ENCODE assay signal across 15 cellular contexts in genomic region chr6:110622912-110623578, GRCh38.
DNase-seq lines count a peak whose midpoint lies in the region; ATAC-seq, FAIRE-seq and TF ChIP-seq lines count a peak whose summit lies in the region.
"Had no signal": no experiment of that assay in that cellular context is flagged by ENCODE, and none has a peak within 500 bp of the region (broad histone marks: within the 10 kb centered on the region; RNA-seq: fewer than 3 reads in every experiment).

No MANE protein-coding gene starts in this region.

- no peak for TF ChIP-seq EP300 in A549 (IDR thresholded peaks at IDR 0.05)
- TF ChIP-seq EP300 in K562 (IDR thresholded peaks at IDR 0.05; ENCODE audit: low read length) = no peak

- CTCF ChIA-PET in A549 (lab: Yijun Ruan, JAX) (no interaction called here), IMR-90 (lab: Yijun Ruan, JAX) (interaction anchor here (0.7 kb wide), 1 partner anchor 61 kb away, joined by 3 read pairs; no protein-coding TSS in a partner anchor), K562 (lab: Yijun Ruan, JAX; ENCODE audit: low intra/inter-chr PET ratio) (no interaction called here)

- no peak for TF ChIP-seq CTCF in A549 (IDR thresholded peaks at IDR 0.05)
- no peak for TF ChIP-seq CTCF in IMR-90 (conservative IDR thresholded peaks at IDR 0.05; ENCODE audit: low read depth, low read length)
- no peak for TF ChIP-seq CTCF in K562 (IDR thresholded peaks at IDR 0.05 in 2 of 3, conservative IDR thresholded peaks at IDR 0.05 in 1 of 3; ENCODE audit: insufficient read depth in 2 of 3, low read depth in 1 of 3, low read length in 3 of 3)

- 92% methylated on average over 2 of the region's 2 CpGs for WGBS in A549 (ENCODE audit: missing lambda C conversion rate)
- no CpG with 5 or more reads among the region's 2 CpGs for WGBS in IMR-90 (ENCODE audit: extremely low coverage in 2 of 2, insufficient read length in 1 of 2), 2 experiments
- 52% methylated on average over 2 of the region's 2 CpGs for WGBS in K562 (ENCODE audit: insufficient coverage, low coverage, missing lambda C conversion rate)

- no peak overlapping the region for H3K18ac ChIP-seq in IMR-90 (ENCODE audit: low read depth, low read length)

- H2BK120ac ChIP-seq in IMR-90 (ENCODE audit: low read depth, low read length) = no peak overlapping the region

- FAIRE-seq in A549 (lab: Jason Lieb, UNC) (no peak), K562 (lab: Jason Lieb, UNC) (no peak)
- FAIRE-seq: GM19239, H54 had no signal

- no peak overlapping the region for H2BK15ac ChIP-seq in IMR-90 (ENCODE audit: low read depth, low read length)

- H3K27me3 ChIP-seq in IMR-90 (ENCODE audit: control insufficient read depth, insufficient read depth, low read length) (no peaks in the 10 kb centered on the region), K562 (ENCODE audit: control insufficient read depth in 2 of 2, insufficient read depth in 2 of 2, low read length in 2 of 2) (no peaks in the 10 kb centered on the region)
- H3K27me3 ChIP-seq: BE2C, SJSA1 had no signal

- 0 out of 3 replicates have a peak, but pooled peaks cover 8% of the 10 kb centered on the region for H3K4me1 ChIP-seq in A549
- H3K4me1 ChIP-seq in IMR-90 (ENCODE audit: control insufficient read depth, insufficient read depth, low read length) = peaks cover 5% of the 10 kb centered on the region
- H3K4me1 ChIP-seq in K562 (replicated peaks in 1 of 2; ENCODE audit: control insufficient read depth in 2 of 2, insufficient read depth in 2 of 2, low read length in 2 of 2) = peaks cover 9 to 29% of the 10 kb centered on the region in 2 experiments; a peak in 4 of 5 replicates
- H3K4me1 ChIP-seq: BE2C had no signal

- H3K4ac ChIP-seq in IMR-90 (ENCODE audit: low read depth, low read length) = no peak overlapping the region

- BruUV-seq in IMR-90 (replicated peaks; lab: Mats Ljungman, UMichigan) = no TSS peak
- BruUV-seq in K562 (replicated peaks; lab: Mats Ljungman, UMichigan) = no TSS peak

- no peak overlapping the region for H4K91ac ChIP-seq in IMR-90 (ENCODE audit: insufficient read depth, low read depth, low read length)

- TF ChIP-seq RAD21 in A549 (conservative IDR thresholded peaks at IDR 0.05 in 1 of 2, IDR thresholded peaks at IDR 0.05 in 1 of 2) (no peak), IMR-90 (IDR thresholded peaks at IDR 0.05; ENCODE audit: low read length) (no peak), K562 (CRISPR knock-in tag; conservative IDR thresholded peaks at IDR 0.05 in 1 of 2, IDR thresholded peaks at IDR 0.05 in 1 of 2) (no peak)

- no peak overlapping the region for H2AFZ ChIP-seq in IMR-90 (replicated peaks; ENCODE audit: low read length, poor library complexity)
- H2AFZ ChIP-seq in K562 (ENCODE audit: low read depth, low read length) = no peak overlapping the region

- H3K36me3 ChIP-seq in IMR-90 (ENCODE audit: control insufficient read depth, insufficient read depth, low read length) (peaks cover 5% of the 10 kb centered on the region; the same call in 1 of the 2 replicates), K562 (ENCODE audit: control insufficient read depth, insufficient read depth, low read length) (no peaks in the 10 kb centered on the region)
- H3K36me3 ChIP-seq: BE2C had no signal

- H3K4me2 ChIP-seq in A549 (no peak overlapping the region), IMR-90 (ENCODE audit: low read depth, low read length) (no peak overlapping the region), K562 (ENCODE audit: insufficient read depth, low read length) (no peak overlapping the region)

- in situ Hi-C loops in IMR-90 (cut with MboI; ENCODE audit: low sequenced_read_pairs) (no loop called here), K562 (cut with MboI) (no loop called here)

- no peak overlapping the region for H3K14ac ChIP-seq in IMR-90 (replicated peaks; ENCODE audit: low read depth, low read length)

- no peak overlapping the region for H3K23ac ChIP-seq in IMR-90 (ENCODE audit: low read depth, low read length)

- H3K56ac ChIP-seq in IMR-90 (ENCODE audit: extremely low read depth, insufficient read depth, low read length) = no peak overlapping the region

- H4K20me1 ChIP-seq in IMR-90 (ENCODE audit: insufficient read depth, low read length) (no peaks in the 10 kb centered on the region), K562 (replicated peaks; ENCODE audit: control insufficient read depth, insufficient read depth, low read length) (no peaks in the 10 kb centered on the region)

- DNase-seq in A549 (ENCODE audit: low read depth in 1 of 2, low spot score in 1 of 2) (no peak), IMR-90 (no peak), K562 (ENCODE audit: extremely low read depth in 1 of 4, low spot score in 3 of 4) (no peak), kidney tubule cell (ENCODE audit: low spot score) (peak; percentile 41), NCI-H1105 (lab: John Stamatoyannopoulos, UW) (no peak), NCI-H510A (lab: John Stamatoyannopoulos, UW) (no peak)
- DNase-seq: BE2C; CD8-positive, alpha-beta T cell; NCI-H1417; NCI-H187 treated with DMSO at 0.1 percent for 48 hours; NCI-H69 had no signal

- no peaks in the 10 kb centered on the region for H3K79me2 ChIP-seq in K562 (ENCODE audit: control insufficient read depth, insufficient read depth, low read length)

- no peak overlapping the region for H3K27ac ChIP-seq in A549
- H3K27ac ChIP-seq in IMR-90 (ENCODE audit: insufficient read depth, low read length) = no peak overlapping the region
- no peak overlapping the region for H3K27ac ChIP-seq in K562 (ENCODE audit: extremely low read depth, low read depth, low read length)
- H3K27ac ChIP-seq: SJSA1 had no signal

- H4K5ac ChIP-seq in IMR-90 (ENCODE audit: low read depth, low read length) = no peak overlapping the region

- POLR2A ChIA-PET in A549 (lab: Yijun Ruan, JAX) = no interaction called here
- POLR2A ChIA-PET in IMR-90 (lab: Charles Lee; ENCODE audit: unreplicated experiment) = no interaction called here
- POLR2A ChIA-PET in K562 (lab: Yijun Ruan, JAX) = no interaction called here

- intact Hi-C loops in IMR-90 (cut with micrococcal nuclease) (no loop called here), K562 (cut with micrococcal nuclease) (no loop called here)

- H2AK5ac ChIP-seq in IMR-90 (ENCODE audit: low read depth, low read length) = no peak overlapping the region

- no peak overlapping the region for H3K4me3 ChIP-seq in A549
- H3K4me3 ChIP-seq in IMR-90 (ENCODE audit: insufficient read depth, low read depth, low read length) = no peak overlapping the region
- H3K4me3 ChIP-seq in K562 = no peak overlapping the region
- H3K4me3 ChIP-seq: SJSA1 had no signal

- H2BK20ac ChIP-seq in IMR-90 (ENCODE audit: low read depth, low read length) = no peak overlapping the region

- H3K9ac ChIP-seq in IMR-90 (ENCODE audit: low read depth, low read length) (no peak overlapping the region), K562 (ENCODE audit: insufficient read depth in 1 of 2, low read depth in 2 of 2, low read length in 2 of 2) (no peak overlapping the region)

- ATAC-seq in A549 = no peak
- ATAC-seq in IMR-90 (ENCODE audit: low read depth) = no peak
- ATAC-seq in K562 = no peak
- no peak for ATAC-seq in HG03280 (IDR thresholded peaks at IDR 0.05; ENCODE audit: unreplicated experiment)
- ATAC-seq: CD8-positive, alpha-beta T cell had no signal

- H2AK9ac ChIP-seq in IMR-90 (replicated peaks; ENCODE audit: low read depth, low read length, poor library complexity) = no peak overlapping the region

- no peak overlapping the region for H2BK5ac ChIP-seq in IMR-90 (ENCODE audit: low read depth, low read length, poor library complexity, severe bottlenecking)

- H3K9me3 ChIP-seq in A549 (no peaks in the 10 kb centered on the region), IMR-90 (ENCODE audit: control insufficient read depth, insufficient read depth, low read length) (no peaks in the 10 kb centered on the region), K562 (replicated peaks; ENCODE audit: control insufficient read depth, insufficient read depth, low read depth, low read length) (no peaks in the 10 kb centered on the region)
- H3K9me3 ChIP-seq: BE2C, SJSA1 had no signal

- H4K8ac ChIP-seq in IMR-90 (ENCODE audit: low read depth in 2 of 2, low read length in 2 of 2) = no peak overlapping the region

- dilution Hi-C loops in IMR-90 (cut with HindIII; ENCODE audit: low sequenced_read_pairs, unreplicated experiment) = no loop called here

- H3K79me1 ChIP-seq in IMR-90 (ENCODE audit: low read depth in 1 of 2, low read length in 2 of 2) = peaks cover 0 to 5% of the 10 kb centered on the region in 2 experiments; a peak in 1 of 4 replicates

- TF ChIP-seq POLR2A in A549 (IDR thresholded peaks at IDR 0.05; ENCODE audit: low read length) (no peak), IMR-90 (IDR thresholded peaks at IDR 0.05; ENCODE audit: low read depth, low read length) (no peak), K562 (conservative IDR thresholded peaks at IDR 0.05) (no peak)

- H3K9me1 ChIP-seq in IMR-90 (ENCODE audit: insufficient read depth, low read length) (peaks cover 5% of the 10 kb centered on the region; the same call in 1 of the 2 replicates), K562 (ENCODE audit: control insufficient read depth, insufficient read depth, low read length) (no peaks in the 10 kb centered on the region)

TF ChIP-seq in A549, 52 proteins besides CTCF, POLR2A, EP300 and RAD21 (continues in another document):
- TF ChIP-seq, protein P1, sequence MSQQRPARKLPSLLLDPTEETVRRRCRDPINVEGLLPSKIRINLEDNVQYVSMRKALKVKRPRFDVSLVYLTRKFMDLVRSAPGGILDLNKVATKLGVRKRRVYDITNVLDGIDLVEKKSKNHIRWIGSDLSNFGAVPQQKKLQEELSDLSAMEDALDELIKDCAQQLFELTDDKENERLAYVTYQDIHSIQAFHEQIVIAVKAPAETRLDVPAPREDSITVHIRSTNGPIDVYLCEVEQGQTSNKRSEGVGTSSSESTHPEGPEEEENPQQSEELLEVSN (IDR thresholded peaks at IDR 0.05; ENCODE audit: borderline replicate concordance, low read depth) = no peak
- TF ChIP-seq MAZ (IDR thresholded peaks at IDR 0.05; ENCODE audit: borderline replicate concordance, low read depth, low read length) = no peak

TF ChIP-seq in IMR-90, 13 proteins besides CTCF, POLR2A, EP300 and RAD21 (continues in another document):
- TF ChIP-seq RFX5 (IDR thresholded peaks at IDR 0.05; ENCODE audit: low read depth, low read length) (no peak), MAFK (IDR thresholded peaks at IDR 0.05; ENCODE audit: low read depth, low read length) (peak; percentile 22; the same call in 1 of the 2 replicates)

TF ChIP-seq in K562, 482 proteins besides CTCF, POLR2A, EP300 and RAD21:
- TF ChIP-seq ZC3H11A (IDR thresholded peaks at IDR 0.05; ENCODE audit: low read depth, low read length) (no peak), HNRNPH1 (optimal IDR thresholded peaks at IDR 0.05; ENCODE audit: low read depth, low read length) (no peak), ZNF316 (IDR thresholded peaks at IDR 0.05) (peak; percentile 61; the same call in 1 of the 2 replicates), ZNF507 (tag; conservative IDR thresholded peaks at IDR 0.05) (no peak)

Comparison
In these comparisons a context has a peak if more than half of its experiments do, and no peak if none do; other contexts are left out.
1. Of the 35 proteins assayed by ChIP-seq in both K562 and A549: peak only in K562: none; only in A549: MAFK; in both: none; in neither: 34.